Comparison of ENCODE assay signal across 24 cellular contexts in the genomic region with DNA sequence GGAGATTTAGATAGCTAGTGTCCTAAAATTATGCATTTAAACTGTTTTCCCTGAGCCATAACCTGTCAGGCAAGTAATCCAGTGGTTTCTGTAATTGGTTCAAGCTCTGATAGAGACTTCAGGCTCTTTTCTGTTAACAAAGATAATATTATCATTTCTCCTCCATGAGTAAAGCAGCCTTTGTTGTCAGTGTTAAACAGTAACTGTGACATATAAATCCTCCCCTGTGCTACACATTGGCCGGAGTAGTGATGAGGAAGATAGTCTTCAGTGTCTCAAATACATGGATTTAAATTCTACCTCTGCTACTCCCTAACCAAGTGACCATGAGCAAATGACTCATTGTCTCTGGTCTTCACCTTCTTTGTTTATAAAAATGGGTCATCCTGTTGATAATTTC.
"Had no signal": no experiment of that assay in that cellular context is flagged by ENCODE, and none has a peak within 500 bp of the region (broad histone marks: within the 10 kb centered on the region; RNA-seq: fewer than 3 reads in every experiment).

No MANE protein-coding gene starts in this region.

- H3K4me3 ChIP-seq: body of pancreas had no signal

- H3K4me1 ChIP-seq: body of pancreas, foreskin keratinocyte had no signal

- H3K4me1 Mint-ChIP-seq: activated B cell treated with CpG ODN at 0.5 μM for 24 hours, T-helper 17 cell had no signal

- H3K27ac ChIP-seq: body of pancreas, foreskin keratinocyte had no signal

- H3K27me3 ChIP-seq: body of pancreas, foreskin keratinocyte had no signal

- H3K9me3 Mint-ChIP-seq: activated B cell treated with CpG ODN at 0.5 μM for 24 hours; activated CD4-positive, alpha-beta memory T cell treated with anti-CD3 and anti-CD28 coated beads for 36 hours; activated T-helper 1 cell treated with anti-CD3 and anti-CD28 coated beads, Interleukin-12 subunit alpha, Interleukin-12 subunit beta, Interleukin-2, Interleukin-4 antibody, amounts not matched to agents 30 ng/mL and 10 ng/mL and 1 ng/mL, durations not matched to agents 14 hours and 24 hours and 36 hours; endodermal cell had no signal

- H3K27me3 Mint-ChIP-seq: activated B cell treated with CpG ODN at 0.5 μM for 24 hours; activated CD4-positive, alpha-beta memory T cell treated with anti-CD3 and anti-CD28 coated beads for 36 hours; activated naive CD8-positive, alpha-beta T cell; natural killer cell treated with Interleukin-12 subunit alpha and Interleukin-12 subunit beta and Interleukin-15 and Interleukin-18, amount 100 ng/mL, for 72 hours; T-helper 17 cell had no signal

- H3K27ac Mint-ChIP-seq: activated B cell treated with CpG ODN at 0.5 μM for 24 hours; activated CD4-positive, alpha-beta memory T cell treated with anti-CD3 and anti-CD28 coated beads for 36 hours; activated naive CD8-positive, alpha-beta T cell; activated T-helper 1 cell treated with anti-CD3 and anti-CD28 coated beads, Interleukin-12 subunit alpha, Interleukin-12 subunit beta, Interleukin-2, Interleukin-4 antibody, amounts not matched to agents 30 ng/mL and 10 ng/mL and 1 ng/mL, durations not matched to agents 14 hours and 24 hours and 36 hours; endodermal cell; natural killer cell treated with Interleukin-12 subunit alpha and Interleukin-12 subunit beta and Interleukin-15 and Interleukin-18, amount 100 ng/mL, for 72 hours; T-helper 17 cell had no signal

- FAIRE-seq: colon, kidney had no signal

- H3K36me3 Mint-ChIP-seq: activated CD4-positive, alpha-beta memory T cell treated with anti-CD3 and anti-CD28 coated beads for 36 hours; activated naive CD8-positive, alpha-beta T cell; natural killer cell treated with Interleukin-12 subunit alpha and Interleukin-12 subunit beta and Interleukin-15 and Interleukin-18, amount 100 ng/mL, for 72 hours had no signal

- H3K9me3 ChIP-seq: body of pancreas had no signal

- H3K4me3 Mint-ChIP-seq: activated B cell treated with CpG ODN at 0.5 μM for 24 hours; activated CD4-positive, alpha-beta memory T cell treated with anti-CD3 and anti-CD28 coated beads for 36 hours; activated naive CD8-positive, alpha-beta T cell; activated T-helper 1 cell treated with anti-CD3 and anti-CD28 coated beads, Interleukin-12 subunit alpha, Interleukin-12 subunit beta, Interleukin-2, Interleukin-4 antibody, amounts not matched to agents 30 ng/mL and 10 ng/mL and 1 ng/mL, durations not matched to agents 14 hours and 24 hours and 36 hours; endodermal cell; natural killer cell treated with Interleukin-12 subunit alpha and Interleukin-12 subunit beta and Interleukin-15 and Interleukin-18, amount 100 ng/mL, for 72 hours; T-helper 17 cell had no signal

- ATAC-seq: body of pancreas; foreskin keratinocyte; natural killer cell treated with Interleukin-12 subunit alpha and Interleukin-12 subunit beta and Interleukin-15 and Interleukin-18, amount 100 ng/mL, for 72 hours; T-helper 17 cell had no signal

- DNase-seq: activated B cell treated with CpG ODN at 0.5 μM for 24 hours; activated CD4-positive, alpha-beta memory T cell treated with anti-CD3 and anti-CD28 coated beads for 36 hours; activated CD4-positive, alpha-beta T cell treated with anti-CD3 and anti-CD28 coated beads for 4 hours; activated gamma-delta T cell treated with Interleukin-2 at 50 U/mL for 16 hours; activated T-cell treated with anti-CD3 and anti-CD28 coated beads for 4 hours; amniotic stem cell; caudate nucleus; endodermal cell; foreskin keratinocyte; head of caudate nucleus; kidney; nucleus accumbens; posterior cingulate gyrus; retina; stimulated activated CD4-positive, alpha-beta T cell treated with anti-CD3 and anti-CD28 coated beads, Interleukin-12 subunit alpha, Interleukin-12 subunit beta, amount 100 ng/mL, for 4 hours; stimulated activated CD4-positive, alpha-beta T cell treated with anti-CD3 and anti-CD28 coated beads, Interleukin-1b, Interleukin-23, amount 100 ng/mL, for 48 hours; stimulated activated CD8-positive, alpha-beta memory T cell treated with anti-CD3 and anti-CD28 coated beads, Interleukin-4, amount 100 ng/mL, for 48 hours; stimulated activated naive CD4-positive, alpha-beta T cell; T-helper 17 cell had no signal
